ENCODE assay signal across 1 cellular context in the genomic region with DNA sequence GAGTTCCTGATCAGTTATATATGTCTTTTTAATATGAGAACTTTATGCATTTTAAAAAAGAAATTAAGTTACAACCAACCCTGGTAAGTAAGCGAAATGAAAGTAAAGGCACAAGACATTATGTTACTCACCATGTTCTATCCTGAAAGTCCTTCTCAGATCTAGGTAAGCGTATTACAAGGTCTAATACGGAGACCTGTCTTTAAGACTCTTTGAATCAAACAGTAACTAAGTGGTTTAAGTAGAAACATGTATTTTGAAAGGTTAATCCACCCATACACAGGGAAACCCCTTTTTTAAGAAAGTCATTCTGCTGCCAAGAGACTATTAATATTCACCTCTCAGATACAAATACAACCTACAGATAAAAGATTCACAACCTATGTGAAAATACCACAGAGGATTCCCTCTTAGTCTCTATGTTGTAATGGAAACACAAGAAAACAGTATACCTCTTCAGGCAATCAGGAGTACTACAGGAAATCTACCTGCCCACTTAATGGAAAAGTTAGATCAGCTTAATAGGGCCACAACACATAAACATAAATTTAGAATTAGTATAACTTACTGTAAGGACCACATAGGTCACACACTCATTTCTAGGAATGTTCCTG.
TF ChIP-seq lines count a peak whose summit lies in the region.

No MANE protein-coding gene starts in this region.

TF ChIP-seq in GM12878, 131 proteins besides CTCF, POLR2A, EP300 and RAD21 (continued from another document):
- TF ChIP-seq, protein P1, sequence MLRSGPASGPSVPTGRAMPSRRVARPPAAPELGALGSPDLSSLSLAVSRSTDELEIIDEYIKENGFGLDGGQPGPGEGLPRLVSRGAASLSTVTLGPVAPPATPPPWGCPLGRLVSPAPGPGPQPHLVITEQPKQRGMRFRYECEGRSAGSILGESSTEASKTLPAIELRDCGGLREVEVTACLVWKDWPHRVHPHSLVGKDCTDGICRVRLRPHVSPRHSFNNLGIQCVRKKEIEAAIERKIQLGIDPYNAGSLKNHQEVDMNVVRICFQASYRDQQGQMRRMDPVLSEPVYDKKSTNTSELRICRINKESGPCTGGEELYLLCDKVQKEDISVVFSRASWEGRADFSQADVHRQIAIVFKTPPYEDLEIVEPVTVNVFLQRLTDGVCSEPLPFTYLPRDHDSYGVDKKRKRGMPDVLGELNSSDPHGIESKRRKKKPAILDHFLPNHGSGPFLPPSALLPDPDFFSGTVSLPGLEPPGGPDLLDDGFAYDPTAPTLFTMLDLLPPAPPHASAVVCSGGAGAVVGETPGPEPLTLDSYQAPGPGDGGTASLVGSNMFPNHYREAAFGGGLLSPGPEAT (IDR thresholded peaks at IDR 0.05; ENCODE audit: low read depth), result peak; percentile 35; the same call in 1 of the 2 replicates
- no peak for TF ChIP-seq DPF2 (IDR thresholded peaks at IDR 0.05)
- TF ChIP-seq ZSCAN29 (IDR thresholded peaks at IDR 0.05), result no peak
- TF ChIP-seq, protein P2, sequence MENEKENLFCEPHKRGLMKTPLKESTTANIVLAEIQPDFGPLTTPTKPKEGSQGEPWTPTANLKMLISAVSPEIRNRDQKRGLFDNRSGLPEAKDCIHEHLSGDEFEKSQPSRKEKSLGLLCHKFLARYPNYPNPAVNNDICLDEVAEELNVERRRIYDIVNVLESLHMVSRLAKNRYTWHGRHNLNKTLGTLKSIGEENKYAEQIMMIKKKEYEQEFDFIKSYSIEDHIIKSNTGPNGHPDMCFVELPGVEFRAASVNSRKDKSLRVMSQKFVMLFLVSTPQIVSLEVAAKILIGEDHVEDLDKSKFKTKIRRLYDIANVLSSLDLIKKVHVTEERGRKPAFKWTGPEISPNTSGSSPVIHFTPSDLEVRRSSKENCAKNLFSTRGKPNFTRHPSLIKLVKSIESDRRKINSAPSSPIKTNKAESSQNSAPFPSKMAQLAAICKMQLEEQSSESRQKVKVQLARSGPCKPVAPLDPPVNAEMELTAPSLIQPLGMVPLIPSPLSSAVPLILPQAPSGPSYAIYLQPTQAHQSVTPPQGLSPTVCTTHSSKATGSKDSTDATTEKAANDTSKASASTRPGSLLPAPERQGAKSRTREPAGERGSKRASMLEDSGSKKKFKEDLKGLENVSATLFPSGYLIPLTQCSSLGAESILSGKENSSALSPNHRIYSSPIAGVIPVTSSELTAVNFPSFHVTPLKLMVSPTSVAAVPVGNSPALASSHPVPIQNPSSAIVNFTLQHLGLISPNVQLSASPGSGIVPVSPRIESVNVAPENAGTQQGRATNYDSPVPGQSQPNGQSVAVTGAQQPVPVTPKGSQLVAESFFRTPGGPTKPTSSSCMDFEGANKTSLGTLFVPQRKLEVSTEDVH (IDR thresholded peaks at IDR 0.05; ENCODE audit: low read depth, partially characterized antibody), result no peak
- TF ChIP-seq ZBED1 (IDR thresholded peaks at IDR 0.05; ENCODE audit: borderline replicate concordance), result 0 out of 2 replicates have a peak, but pooled peaks have one; percentile 47
- TF ChIP-seq MYB (IDR thresholded peaks at IDR 0.05; ENCODE audit: borderline replicate concordance, low read depth, low read length), result no peak
- TF ChIP-seq GATAD2B (conservative IDR thresholded peaks at IDR 0.05; ENCODE audit: low read depth), result no peak
- no peak for TF ChIP-seq SPI1 (IDR thresholded peaks at IDR 0.05; ENCODE audit: borderline replicate concordance, insufficient read depth, low read depth, low read length)
- no peak for TF ChIP-seq KAT2A (conservative IDR thresholded peaks at IDR 0.05; ENCODE audit: control insufficient read depth, low read depth, low read length)
- no peak for TF ChIP-seq MYC (IDR thresholded peaks at IDR 0.05; ENCODE audit: insufficient read depth, insufficient read length, insufficient replicate concordance, low read length, severe bottlenecking)
- TF ChIP-seq RUNX3 (IDR thresholded peaks at IDR 0.05; ENCODE audit: low read length), result peak; percentile 58; the same call in 1 of the 2 replicates
- peak; percentile 18; the same call in 1 of the 2 replicates for TF ChIP-seq TCF7 (IDR thresholded peaks at IDR 0.05; ENCODE audit: borderline replicate concordance)
- no peak for TF ChIP-seq NFXL1 (IDR thresholded peaks at IDR 0.05; ENCODE audit: borderline replicate concordance)
- no peak for TF ChIP-seq ZZZ3 (IDR thresholded peaks at IDR 0.05; ENCODE audit: control insufficient read depth, insufficient read length, low read depth)
- TF ChIP-seq KDM1A (IDR thresholded peaks at IDR 0.05; ENCODE audit: borderline replicate concordance), result no peak
- TF ChIP-seq BACH1 (IDR thresholded peaks at IDR 0.05; ENCODE audit: borderline replicate concordance), result no peak
- TF ChIP-seq, protein P3, sequence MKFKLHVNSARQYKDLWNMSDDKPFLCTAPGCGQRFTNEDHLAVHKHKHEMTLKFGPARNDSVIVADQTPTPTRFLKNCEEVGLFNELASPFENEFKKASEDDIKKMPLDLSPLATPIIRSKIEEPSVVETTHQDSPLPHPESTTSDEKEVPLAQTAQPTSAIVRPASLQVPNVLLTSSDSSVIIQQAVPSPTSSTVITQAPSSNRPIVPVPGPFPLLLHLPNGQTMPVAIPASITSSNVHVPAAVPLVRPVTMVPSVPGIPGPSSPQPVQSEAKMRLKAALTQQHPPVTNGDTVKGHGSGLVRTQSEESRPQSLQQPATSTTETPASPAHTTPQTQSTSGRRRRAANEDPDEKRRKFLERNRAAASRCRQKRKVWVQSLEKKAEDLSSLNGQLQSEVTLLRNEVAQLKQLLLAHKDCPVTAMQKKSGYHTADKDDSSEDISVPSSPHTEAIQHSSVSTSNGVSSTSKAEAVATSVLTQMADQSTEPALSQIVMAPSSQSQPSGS (IDR thresholded peaks at IDR 0.05; ENCODE audit: low read length), result peak; percentile 61; the same call in 1 of the 2 replicates
- TF ChIP-seq EGR1 (IDR thresholded peaks at IDR 0.05; ENCODE audit: borderline replicate concordance in 1 of 2, low read depth in 2 of 2, low read length in 2 of 2), result no peak
- no peak for TF ChIP-seq NR2C1 (IDR thresholded peaks at IDR 0.05)
- no peak for TF ChIP-seq SMC3 (IDR thresholded peaks at IDR 0.05; ENCODE audit: borderline replicate concordance, low read length)
- no peak for TF ChIP-seq BHLHE40 (IDR thresholded peaks at IDR 0.05; ENCODE audit: borderline replicate concordance in 1 of 2, low read depth in 2 of 2, low read length in 1 of 2)
- TF ChIP-seq, protein P4, sequence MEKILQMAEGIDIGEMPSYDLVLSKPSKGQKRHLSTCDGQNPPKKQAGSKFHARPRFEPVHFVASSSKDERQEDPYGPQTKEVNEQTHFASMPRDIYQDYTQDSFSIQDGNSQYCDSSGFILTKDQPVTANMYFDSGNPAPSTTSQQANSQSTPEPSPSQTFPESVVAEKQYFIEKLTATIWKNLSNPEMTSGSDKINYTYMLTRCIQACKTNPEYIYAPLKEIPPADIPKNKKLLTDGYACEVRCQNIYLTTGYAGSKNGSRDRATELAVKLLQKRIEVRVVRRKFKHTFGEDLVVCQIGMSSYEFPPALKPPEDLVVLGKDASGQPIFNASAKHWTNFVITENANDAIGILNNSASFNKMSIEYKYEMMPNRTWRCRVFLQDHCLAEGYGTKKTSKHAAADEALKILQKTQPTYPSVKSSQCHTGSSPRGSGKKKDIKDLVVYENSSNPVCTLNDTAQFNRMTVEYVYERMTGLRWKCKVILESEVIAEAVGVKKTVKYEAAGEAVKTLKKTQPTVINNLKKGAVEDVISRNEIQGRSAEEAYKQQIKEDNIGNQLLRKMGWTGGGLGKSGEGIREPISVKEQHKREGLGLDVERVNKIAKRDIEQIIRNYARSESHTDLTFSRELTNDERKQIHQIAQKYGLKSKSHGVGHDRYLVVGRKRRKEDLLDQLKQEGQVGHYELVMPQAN (conservative IDR thresholded peaks at IDR 0.05), result no peak
- no peak for TF ChIP-seq NBN (IDR thresholded peaks at IDR 0.05)
TF ChIP-seq in GM12878: peak in this region for 8.
